In genomic region chr6:111406200-111406711, GRCh38 we compare ENCODE assay signal across 9 cellular contexts.
DNase-seq lines count a peak whose midpoint lies in the region; ATAC-seq and TF ChIP-seq lines count a peak whose summit lies in the region.
"Had no signal": no experiment of that assay in that cellular context is flagged by ENCODE, and none has a peak within 500 bp of the region (broad histone marks: within the 10 kb centered on the region; RNA-seq: fewer than 3 reads in every experiment).

No MANE protein-coding gene starts in this region.

- H3K27me3 Mint-ChIP-seq in activated naive CD4-positive, alpha-beta T cell treated with anti-CD3 and anti-CD28 coated beads for 36 hours (ENCODE audit: low read depth), result no peaks in the 10 kb centered on the region
- H3K27me3 Mint-ChIP-seq: activated naive CD8-positive, alpha-beta T cell treated with anti-CD3 and anti-CD28 coated beads, Interleukin-2, amount 10 ng/mL, durations not matched to agents 7 days and 5 days had no signal

- H3K4me3 Mint-ChIP-seq in activated naive CD4-positive, alpha-beta T cell treated with anti-CD3 and anti-CD28 coated beads for 36 hours, result no peak overlapping the region
- H3K4me3 Mint-ChIP-seq: activated naive CD8-positive, alpha-beta T cell treated with anti-CD3 and anti-CD28 coated beads, Interleukin-2, amount 10 ng/mL, durations not matched to agents 7 days and 5 days had no signal

- H3K4me1 Mint-ChIP-seq in activated naive CD4-positive, alpha-beta T cell treated with anti-CD3 and anti-CD28 coated beads for 36 hours (ENCODE audit: low read depth), result peaks cover 10% of the 10 kb centered on the region

- H3K9me3 Mint-ChIP-seq in activated naive CD4-positive, alpha-beta T cell treated with anti-CD3 and anti-CD28 coated beads for 36 hours, result no peaks in the 10 kb centered on the region
- H3K9me3 Mint-ChIP-seq: activated naive CD8-positive, alpha-beta T cell treated with anti-CD3 and anti-CD28 coated beads, Interleukin-2, amount 10 ng/mL, durations not matched to agents 7 days and 5 days had no signal

- intact Hi-C loops in left ventricle myocardium superior (cut with micrococcal nuclease), result no loop called here
- intact Hi-C loops in activated naive CD4-positive, alpha-beta T cell treated with anti-CD3 and anti-CD28 coated beads for 36 hours (cut with micrococcal nuclease), result loop anchor here (1.0 kb wide), 1 partner anchor 147 kb away; a partner anchor contains a TSS

- peak; percentile 99 for ATAC-seq in GM21390 (IDR thresholded peaks at IDR 0.05; ENCODE audit: unreplicated experiment)
- ATAC-seq in HG03565 (IDR thresholded peaks at IDR 0.05; ENCODE audit: unreplicated experiment), result peak; percentile 99
- ATAC-seq in left ventricle myocardium superior, result peak; percentile 56
- ATAC-seq in SK-N-SH treated with all-trans-retinoic acid at 6 μM for 48 hours, result no peak

- peak; percentile 91 for DNase-seq in GM12865 (ENCODE audit: low read depth)
- no peak for DNase-seq in left ventricle myocardium superior
- DNase-seq in kidney glomerular epithelial cell (lab: John Stamatoyannopoulos, UW), result no peak
- no peak for DNase-seq in iPS-NIHi7 (ENCODE audit: extremely low spot score)
- DNase-seq in activated naive CD4-positive, alpha-beta T cell treated with anti-CD3 and anti-CD28 coated beads for 36 hours, result no peak
- DNase-seq: activated naive CD8-positive, alpha-beta T cell treated with anti-CD3 and anti-CD28 coated beads, Interleukin-2, amount 10 ng/mL, durations not matched to agents 7 days and 5 days had no signal

- CTCF ChIA-PET in activated naive CD4-positive, alpha-beta T cell treated with anti-CD3 and anti-CD28 coated beads for 36 hours (lab: Charles Lee), result no interaction called here

- TF ChIP-seq CTCF in GM12865 (IDR thresholded peaks at IDR 0.05; ENCODE audit: insufficient read depth, low read depth, low read length, missing control alignments), result no peak

- peaks cover 20% of the 10 kb centered on the region for H3K36me3 Mint-ChIP-seq in activated naive CD4-positive, alpha-beta T cell treated with anti-CD3 and anti-CD28 coated beads for 36 hours (ENCODE audit: low read depth)

- H3K27ac Mint-ChIP-seq in activated naive CD4-positive, alpha-beta T cell treated with anti-CD3 and anti-CD28 coated beads for 36 hours, result no peak overlapping the region
- H3K27ac Mint-ChIP-seq: activated naive CD8-positive, alpha-beta T cell treated with anti-CD3 and anti-CD28 coated beads, Interleukin-2, amount 10 ng/mL, durations not matched to agents 7 days and 5 days had no signal

- peak overlapping the region; percentile 36 for H3K4me3 ChIP-seq in GM12865 (ENCODE audit: low read depth, low read length)

TF ChIP-seq in SK-N-SH treated with all-trans-retinoic acid at 6 μM for 48 hours, 23 proteins besides CTCF, POLR2A, EP300 and RAD21:
- TF ChIP-seq ISL1 (CRISPR knock-in tag; IDR thresholded peaks at IDR 0.05) (no peak), ZNF8 (CRISPR knock-in tag; IDR thresholded peaks at IDR 0.05) (no peak), ZFP30 (CRISPR knock-in tag; IDR thresholded peaks at IDR 0.05) (no peak), ZFP3 (CRISPR knock-in tag; IDR thresholded peaks at IDR 0.05) (no peak), SNAI2 (CRISPR knock-in tag; IDR thresholded peaks at IDR 0.05) (no peak), ESRRG (CRISPR knock-in tag; IDR thresholded peaks at IDR 0.05) (no peak), TSHZ2 (CRISPR knock-in tag; IDR thresholded peaks at IDR 0.05) (no peak), TOX (CRISPR knock-in tag; IDR thresholded peaks at IDR 0.05; ENCODE audit: borderline replicate concordance) (no peak), ARNTL (CRISPR knock-in tag; IDR thresholded peaks at IDR 0.05; ENCODE audit: borderline replicate concordance, low read depth) (no peak), CSRNP3 (CRISPR knock-in tag; IDR thresholded peaks at IDR 0.05) (no peak)
